Comparison of ENCODE assay signal across 8 cellular contexts in genomic region chr9:132901859-132902831, GRCh38. TPM values are rescaled to one million over a fixed set of nuclear protein-coding genes. Genes with fewer than 3 reads are reported as not detected.
DNase-seq lines count a peak whose midpoint lies in the region; ATAC-seq and TF ChIP-seq lines count a peak whose summit lies in the region.

No MANE protein-coding gene starts in this region.

- TF ChIP-seq CTCF in esophagus muscularis mucosa (IDR thresholded peaks at IDR 0.05) (peak; percentile 85 to 95 (median 85)), nephron progenitor cell (IDR thresholded peaks at IDR 0.05) (peak; percentile 91)

- DNase-seq in ELR (ENCODE audit: low read depth) (peak; percentile 90), HS-27A (ENCODE audit: low read depth) (peak; percentile 11), OCI-M1 (lab: John Stamatoyannopoulos, UW) (peak; percentile 82), activated T-cell treated with anti-CD3 and anti-CD28 coated beads for 4 hours (peak; percentile 64), esophagus muscularis mucosa (ENCODE audit: extremely low spot score) (no peak), nephron progenitor cell (peak; percentile 79)
- DNase-seq in stimulated activated naive CD8-positive, alpha-beta T cell treated with anti-CD3 and anti-CD28 coated beads, Interleukin-15, Interleukin-2, amounts not matched to agents 100 U/mL and 50 U/mL, for 24 hours, result peak; percentile 77

- H3K4me3 ChIP-seq in esophagus muscularis mucosa, result no peak overlapping the region

- peak overlapping the region in 1 of 4 donors; percentile 57 for H3K27ac ChIP-seq in esophagus muscularis mucosa (replicated peaks in 1 of 4)

- no peak overlapping the region for H3K27ac Mint-ChIP-seq in nephron progenitor cell

- H3K36me3 Mint-ChIP-seq in nephron progenitor cell (ENCODE audit: low read depth), result peaks cover 56% of the 10 kb centered on the region

- no peaks in the 10 kb centered on the region for H3K9me3 ChIP-seq in esophagus muscularis mucosa

- no peaks in the 10 kb centered on the region for H3K4me1 ChIP-seq in esophagus muscularis mucosa

- H3K4me3 Mint-ChIP-seq in nephron progenitor cell, result no peak overlapping the region

- intact Hi-C loops in esophagus muscularis mucosa (cut with DNase I), result no loop called here

- H3K9me3 Mint-ChIP-seq in nephron progenitor cell, result no peaks in the 10 kb centered on the region

- TF ChIP-seq EP300 in esophagus muscularis mucosa (IDR thresholded peaks at IDR 0.05), result no peak

- peaks cover 3% of the 10 kb centered on the region for H3K4me1 Mint-ChIP-seq in nephron progenitor cell

- no peaks in the 10 kb centered on the region for H3K27me3 ChIP-seq in esophagus muscularis mucosa

- WGBS in esophagus muscularis mucosa, result 46% methylated on average over 11 of the region's 11 CpGs

- ATAC-seq in stimulated activated naive CD8-positive, alpha-beta T cell treated with anti-CD3 and anti-CD28 coated beads, Interleukin-15, Interleukin-2, amounts not matched to agents 100 U/mL and 50 U/mL, for 24 hours, result peak; percentile 96
- no peak for ATAC-seq in GM18861 (IDR thresholded peaks at IDR 0.05; ENCODE audit: unreplicated experiment)

- no peak for TF ChIP-seq POLR2A in esophagus muscularis mucosa (IDR thresholded peaks at IDR 0.05; ENCODE audit: low read depth)

- H3K27me3 Mint-ChIP-seq in nephron progenitor cell (ENCODE audit: low read depth, poor library complexity), result no peaks in the 10 kb centered on the region

- H3K36me3 ChIP-seq in esophagus muscularis mucosa, result peaks cover 59 to 95% (median 92%) of the 10 kb centered on the region in 4 donors

RNA-seq across cellular contexts. Expression of gene SPACA9, which starts 23.4 kb away (rescaled TPM):
- 10 to 100 TPM in 1 of 4 donors, 1 to 10 TPM in 3; 3.3 to 10.1 (median 5.5) TPM for total RNA-seq in esophagus muscularis mucosa

RNA-seq across cellular contexts. Expression of gene AK8, which starts 24.1 kb away (rescaled TPM):
- 1 to 10 TPM in 2 of 4 donors, under 1 TPM in 2; 0.39 to 1.5 (median 0.90) TPM for total RNA-seq in esophagus muscularis mucosa

RNA-seq across cellular contexts. Expression of gene TSC1, which starts 42.3 kb away (rescaled TPM):
- 10 to 100 TPM; 25.0 to 36.9 (median 30.6) TPM for total RNA-seq in esophagus muscularis mucosa
